ENCODE assay signal across 8 cellular contexts in genomic region chr10:63713191-63714144, GRCh38.
A peak's percentile ranks its signal among the peaks of the same experiment; 100 is the strongest.
DNase-seq lines count a peak whose midpoint lies in the region; ATAC-seq, FAIRE-seq and TF ChIP-seq lines count a peak whose summit lies in the region.

No MANE protein-coding gene starts in this region.

- no peak for TF ChIP-seq CTCF in PC-3 (conservative IDR thresholded peaks at IDR 0.05; ENCODE audit: low read depth, low read length)
- no peak for TF ChIP-seq CTCF in fibroblast of pulmonary artery (IDR thresholded peaks at IDR 0.05; ENCODE audit: low read length, missing control alignments)
- TF ChIP-seq CTCF in ovary (IDR thresholded peaks at IDR 0.05) = no peak

- peak overlapping the region; percentile 44 for H3K4me2 ChIP-seq in PC-3 (ENCODE audit: low read length)

- peaks cover 16% of the 10 kb centered on the region for H3F3A ChIP-seq in PC-3 (ENCODE audit: low read length, unreplicated experiment)

- H3K79me2 ChIP-seq in PC-3 (ENCODE audit: low read length) = no peaks in the 10 kb centered on the region

- ATAC-seq in PC-3 (no peak), GM18861 (IDR thresholded peaks at IDR 0.05; ENCODE audit: unreplicated experiment) (no peak), HG03378 (IDR thresholded peaks at IDR 0.05; ENCODE audit: unreplicated experiment) (no peak)

- H3K27ac ChIP-seq in PC-3 (ENCODE audit: low read length) (peak overlapping the region; percentile 90), ovary (peak overlapping the region; percentile 46 to 66)

- H3K9ac ChIP-seq in ES-I3 (ENCODE audit: low read depth, low read length) (peak overlapping the region; percentile 43; the same call in 1 of the 2 replicates), PC-3 (ENCODE audit: low read length) (peak overlapping the region; percentile 23)

- TF ChIP-seq POLR2A in ovary (IDR thresholded peaks at IDR 0.05) = no peak

- WGBS in ovary, 3 donors = 7 to 13% (median 8%) methylated on average over 7 of the region's 7 CpGs

- no TSS peak for BruUV-seq in PC-3 (replicated peaks; lab: Mats Ljungman, UMichigan)

- no peaks in the 10 kb centered on the region for H3K27me3 ChIP-seq in PC-3 (ENCODE audit: low read length)
- H3K27me3 ChIP-seq in ovary = no peaks in the 10 kb centered on the region

- no peak for TF ChIP-seq EP300 in ovary (IDR thresholded peaks at IDR 0.05)

- H3K4me3 ChIP-seq in PC-3 (ENCODE audit: low read length) (no peak overlapping the region), fibroblast of pulmonary artery (replicated peaks; ENCODE audit: low read depth, low read length) (peak overlapping the region; percentile 1), ovary (no peak overlapping the region)

- DNase-seq in PC-3 (peak; percentile 38), fibroblast of pulmonary artery (ENCODE audit: low read depth) (peak; percentile 95), ovary (peak; percentile 77 to 91 (median 86)), NCI-H226 (no peak), urothelium cell line (ENCODE audit: low spot score) (no peak)

- CTCF ChIA-PET in PC-3 (lab: Charles Lee) = interaction anchor here (1.0 kb wide), 1 partner anchor 80 kb away, joined by 3 read pairs; no protein-coding TSS in a partner anchor

- H3K4me1 ChIP-seq in ES-I3 (ENCODE audit: insufficient read depth, low read length) (peaks cover 56% of the 10 kb centered on the region), PC-3 (ENCODE audit: insufficient read depth, low read length) (peaks cover 45% of the 10 kb centered on the region), ovary (ENCODE audit: insufficient read depth) (peaks cover 11% of the 10 kb centered on the region)

- H3K9me3 ChIP-seq in ES-I3 (ENCODE audit: control insufficient read depth, insufficient read depth, low read length) (no peaks in the 10 kb centered on the region), PC-3 (ENCODE audit: low read length) (no peaks in the 10 kb centered on the region), ovary (no peaks in the 10 kb centered on the region)

- no peaks in the 10 kb centered on the region for H4K20me1 ChIP-seq in PC-3 (ENCODE audit: low read length)

- no peak for FAIRE-seq in urothelium cell line (lab: Jason Lieb, UNC)

- H2AFZ ChIP-seq in PC-3 (ENCODE audit: low read length) = no peak overlapping the region

- H3K9me2 ChIP-seq in PC-3 (replicated peaks; ENCODE audit: low read length) = no peaks in the 10 kb centered on the region

- POLR2A ChIA-PET in PC-3 (lab: Charles Lee; ENCODE audit: unreplicated experiment) = no interaction called here

- intact Hi-C loops in PC-3 (cut with micrococcal nuclease) (loop anchor here (2.0 kb wide), 2 partner anchors 445 to 497 kb away; no protein-coding TSS in a partner anchor), ovary (cut with DNase I) (loop anchor here in 3 of 4 donors (5.0 to 10.0 kb wide), 4 partner anchors 81 to 549 kb away; partner anchors contain the start of genes JMJD1C (in 1 of the 3) and REEP3 (in 1 of the 3))

- H3K36me3 ChIP-seq in ES-I3 (ENCODE audit: insufficient read depth, low read length) = no peaks in the 10 kb centered on the region; the same call in 1 of the 2 replicates
- no peaks in the 10 kb centered on the region for H3K36me3 ChIP-seq in PC-3 (ENCODE audit: low read depth, low read length)
- H3K36me3 ChIP-seq in ovary = no peaks in the 10 kb centered on the region

Comparison
In these comparisons a context has a peak if more than half of its experiments do, and no peak if none do; other contexts are left out.
1. DNase-seq: peak in PC-3 (single experiment), fibroblast of pulmonary artery (single experiment) and ovary (5 of 5); none in NCI-H226 (single experiment) and urothelium cell line (single experiment).